In the genomic region with DNA sequence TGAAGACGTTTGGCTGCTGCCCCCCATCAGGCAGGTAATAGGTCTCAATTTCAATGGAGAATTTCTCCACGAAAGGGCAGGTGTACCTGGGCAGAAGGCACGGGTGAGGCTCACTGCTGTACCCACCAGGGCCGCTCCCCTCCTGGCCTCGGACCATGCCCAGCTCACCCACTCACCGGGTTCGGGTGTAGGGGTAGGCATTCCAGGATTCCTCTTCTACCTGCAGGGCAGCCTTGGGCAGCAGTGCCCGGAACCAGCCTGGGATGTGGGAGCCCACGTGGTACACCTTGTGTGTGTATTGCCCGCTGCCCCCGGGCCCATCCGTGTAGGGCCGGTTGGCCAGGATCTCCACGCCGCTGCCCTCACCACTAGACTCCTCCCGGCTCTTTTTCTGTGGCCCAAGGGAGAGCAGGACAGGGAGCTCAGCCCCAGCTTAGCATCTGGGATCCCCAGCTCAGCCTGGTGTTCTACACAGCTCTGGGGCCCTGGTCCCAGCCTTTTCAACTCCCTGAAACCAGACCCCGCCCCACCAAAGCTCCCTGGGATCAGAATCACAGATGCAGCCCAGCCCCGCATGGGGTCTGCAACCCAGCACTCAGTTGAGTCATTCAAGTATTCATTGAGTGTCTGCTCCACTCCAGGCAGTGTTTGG, we compare ENCODE assay signal across 19 cellular contexts. TPM values are rescaled to one million over a fixed set of nuclear protein-coding genes. Genes with fewer than 3 reads are reported as not detected.
DNase-seq lines count a peak whose midpoint lies in the region; ATAC-seq and TF ChIP-seq lines count a peak whose summit lies in the region.
"Had no signal": no experiment of that assay in that cellular context is flagged by ENCODE, and none has a peak within 500 bp of the region (broad histone marks: within the 10 kb centered on the region; RNA-seq: fewer than 3 reads in every experiment).

No MANE protein-coding gene starts in this region.

- in situ Hi-C loops in GM13977 (cut with MboI; ENCODE audit: low pct_unique_long_range_greater_than_20kb, low sequenced_read_pairs, unreplicated experiment), result no loop called here

- H3K27ac Mint-ChIP-seq in activated B cell treated with CpG ODN at 0.5 μM for 24 hours (no peak overlapping the region), endothelial cell (ENCODE audit: unreplicated experiment) (peak overlapping the region; percentile 10)
- peak overlapping the region; percentile 61 for H3K27ac Mint-ChIP-seq in stimulated activated effector memory CD8-positive, alpha-beta T cell treated with anti-CD3 and anti-CD28 coated beads, Interleukin-12 subunit alpha, Interleukin-12 subunit beta, amount 100 ng/mL, for 72 hours

- H3K36me3 Mint-ChIP-seq in activated T-cell treated with anti-CD3 and anti-CD28 coated beads, Interleukin-2, amount 50 U/mL, for 4 hours (ENCODE audit: insufficient read depth), result peaks cover 14% of the 10 kb centered on the region
- peaks cover 61% of the 10 kb centered on the region for H3K36me3 Mint-ChIP-seq in activated B cell treated with CpG ODN at 0.5 μM for 24 hours (ENCODE audit: low read depth)
- H3K36me3 Mint-ChIP-seq in endothelial cell (ENCODE audit: low read depth, unreplicated experiment), result peaks cover 11% of the 10 kb centered on the region
- peaks cover 90% of the 10 kb centered on the region for H3K36me3 Mint-ChIP-seq in stimulated activated effector memory CD8-positive, alpha-beta T cell treated with anti-CD3 and anti-CD28 coated beads, Interleukin-12 subunit alpha, Interleukin-12 subunit beta, amount 100 ng/mL, for 72 hours

- TF ChIP-seq CTCF in activated B cell treated with CpG ODN at 0.5 μM for 24 hours (IDR thresholded peaks at IDR 0.05), result no peak
- TF ChIP-seq CTCF in endothelial cell (IDR thresholded peaks at IDR 0.05; ENCODE audit: unreplicated experiment), result no peak
- TF ChIP-seq CTCF in GM13977 (IDR thresholded peaks at IDR 0.05; ENCODE audit: extremely low read depth, insufficient read depth, missing control alignments), result no peak

- no peaks in the 10 kb centered on the region for H3K27me3 Mint-ChIP-seq in activated T-cell treated with anti-CD3 and anti-CD28 coated beads, Interleukin-2, amount 50 U/mL, for 4 hours (ENCODE audit: low read depth)
- H3K27me3 Mint-ChIP-seq in activated B cell treated with CpG ODN at 0.5 μM for 24 hours (no peaks in the 10 kb centered on the region), endothelial cell (ENCODE audit: unreplicated experiment) (peaks cover 5% of the 10 kb centered on the region)

- peak overlapping the region; percentile 66 for H3K4me3 Mint-ChIP-seq in activated T-cell treated with anti-CD3 and anti-CD28 coated beads, Interleukin-2, amount 50 U/mL, for 4 hours
- H3K4me3 Mint-ChIP-seq in activated B cell treated with CpG ODN at 0.5 μM for 24 hours (peak overlapping the region; percentile 73), endothelial cell (ENCODE audit: unreplicated experiment) (peak overlapping the region; percentile 83)
- H3K4me3 Mint-ChIP-seq in stimulated activated effector memory CD8-positive, alpha-beta T cell treated with anti-CD3 and anti-CD28 coated beads, Interleukin-12 subunit alpha, Interleukin-12 subunit beta, amount 100 ng/mL, for 72 hours, result peak overlapping the region; percentile 96

- no peaks in the 10 kb centered on the region for H3K9me3 Mint-ChIP-seq in activated T-cell treated with anti-CD3 and anti-CD28 coated beads, Interleukin-2, amount 50 U/mL, for 4 hours
- H3K9me3 Mint-ChIP-seq in activated B cell treated with CpG ODN at 0.5 μM for 24 hours (no peaks in the 10 kb centered on the region), endothelial cell (ENCODE audit: unreplicated experiment) (no peaks in the 10 kb centered on the region)
- H3K9me3 Mint-ChIP-seq in stimulated activated effector memory CD8-positive, alpha-beta T cell treated with anti-CD3 and anti-CD28 coated beads, Interleukin-12 subunit alpha, Interleukin-12 subunit beta, amount 100 ng/mL, for 72 hours, result no peaks in the 10 kb centered on the region

- ATAC-seq in activated T-cell treated with anti-CD3 and anti-CD28 coated beads, Interleukin-2, amount 50 U/mL, for 4 hours, result no peak
- no peak for ATAC-seq in activated B cell treated with CpG ODN at 0.5 μM for 24 hours (ENCODE audit: low read depth)
- ATAC-seq in stimulated activated effector memory CD8-positive, alpha-beta T cell treated with anti-CD3 and anti-CD28 coated beads, Interleukin-12 subunit alpha, Interleukin-12 subunit beta, amount 100 ng/mL, for 72 hours, result no peak
- ATAC-seq in GM21367 (IDR thresholded peaks at IDR 0.05; ENCODE audit: unreplicated experiment), result no peak
- ATAC-seq: PC-3, sciatic nerve had no signal

- CTCF ChIA-PET in activated B cell treated with CpG ODN at 0.5 μM for 24 hours (lab: Charles Lee), result no interaction called here

- H3K4me1 Mint-ChIP-seq in activated T-cell treated with anti-CD3 and anti-CD28 coated beads, Interleukin-2, amount 50 U/mL, for 4 hours (ENCODE audit: low read depth), result peaks cover 38% of the 10 kb centered on the region
- H3K4me1 Mint-ChIP-seq in activated B cell treated with CpG ODN at 0.5 μM for 24 hours, result peaks cover 40% of the 10 kb centered on the region
- peaks cover 9% of the 10 kb centered on the region for H3K4me1 Mint-ChIP-seq in endothelial cell (ENCODE audit: unreplicated experiment)
- H3K4me1 Mint-ChIP-seq in stimulated activated effector memory CD8-positive, alpha-beta T cell treated with anti-CD3 and anti-CD28 coated beads, Interleukin-12 subunit alpha, Interleukin-12 subunit beta, amount 100 ng/mL, for 72 hours, result peaks cover 48% of the 10 kb centered on the region

- intact Hi-C loops in activated B cell treated with CpG ODN at 0.5 μM for 24 hours (cut with micrococcal nuclease), result no loop called here

- POLR2A ChIA-PET in activated B cell treated with CpG ODN at 0.5 μM for 24 hours (lab: Charles Lee), result interaction anchor here (0.6 to 1.8 kb wide), 5 partner anchors 16 to 707 kb away, joined by 3 to 8 read pairs (median 3); partner anchors contain the start of genes AIP and PTPRCAP

- no peak for DNase-seq in activated T-cell treated with anti-CD3 and anti-CD28 coated beads, Interleukin-2, amount 50 U/mL, for 4 hours
- no peak for DNase-seq in activated T-cell treated with anti-CD3 and anti-CD28 coated beads for 4 hours
- no peak for DNase-seq in activated B cell treated with CpG ODN at 0.5 μM for 24 hours
- no peak for DNase-seq in endothelial cell (ENCODE audit: low spot score)
- DNase-seq in stimulated activated effector memory CD8-positive, alpha-beta T cell treated with anti-CD3 and anti-CD28 coated beads, Interleukin-12 subunit alpha, Interleukin-12 subunit beta, amount 100 ng/mL, for 72 hours (ENCODE audit: low spot score in 2 of 2), result no peak
- DNase-seq in midbrain (lab: John Stamatoyannopoulos, UW), result no peak
- DNase-seq in GM13977 (ENCODE audit: low spot score), result no peak
- DNase-seq: activated effector memory CD4-positive, alpha-beta T cell treated with Interleukin-2 at 50 U/mL for 16 hours; effector memory CD4-positive, alpha-beta T cell; hypothalamus; MG63; NCI-H2029; NCI-H69; PC-3; SK-N-SH had no signal

RNA-seq across cellular contexts. Expression of gene PITPNM1, which starts 2.7 kb away (rescaled TPM):
- 100 to 1,000 TPM in 1 of 3 donors, 10 to 100 TPM in 2; 88.8 to 118 (median 96.4) TPM for total RNA-seq in activated T-cell treated with anti-CD3 and anti-CD28 coated beads, Interleukin-2, amount 50 U/mL, for 4 hours
- 103 and 111 TPM in 2 replicates for total RNA-seq in activated B cell treated with CpG ODN at 0.5 μM for 24 hours
- 11.5 TPM for total RNA-seq in endothelial cell (ENCODE audit: unreplicated experiment)

RNA-seq across cellular contexts. Expression of gene CDK2AP2, which starts 5.5 kb away (rescaled TPM):
- total RNA-seq in activated T-cell treated with anti-CD3 and anti-CD28 coated beads, Interleukin-2, amount 50 U/mL, for 4 hours, result 10 to 100 TPM; 79.1 to 89.1 (median 86.2) TPM
- total RNA-seq in activated B cell treated with CpG ODN at 0.5 μM for 24 hours, result 67.1 and 68.5 TPM in 2 replicates
- 27.8 TPM for total RNA-seq in endothelial cell (ENCODE audit: unreplicated experiment)

RNA-seq across cellular contexts. Expression of gene AIP, which starts 19.6 kb away (rescaled TPM):
- total RNA-seq in activated T-cell treated with anti-CD3 and anti-CD28 coated beads, Interleukin-2, amount 50 U/mL, for 4 hours, result 100 to 1,000 TPM; 156 to 183 (median 166) TPM
- total RNA-seq in activated B cell treated with CpG ODN at 0.5 μM for 24 hours, result 108 and 114 TPM in 2 replicates
- 32.9 TPM for total RNA-seq in endothelial cell (ENCODE audit: unreplicated experiment)

RNA-seq across cellular contexts. Expression of gene CABP2, which starts 20.8 kb away (rescaled TPM):
- not detected for total RNA-seq in activated T-cell treated with anti-CD3 and anti-CD28 coated beads, Interleukin-2, amount 50 U/mL, for 4 hours
- total RNA-seq in activated B cell treated with CpG ODN at 0.5 μM for 24 hours (not detected in 2 replicates), endothelial cell (ENCODE audit: unreplicated experiment) (not detected)
- total RNA-seq: breast epithelium, PC-3, sciatic nerve, tibial nerve had no signal

RNA-seq across cellular contexts. Expression of gene TMEM134, which starts 33.4 kb away (rescaled TPM):
- total RNA-seq in activated T-cell treated with anti-CD3 and anti-CD28 coated beads, Interleukin-2, amount 50 U/mL, for 4 hours, result 10 to 100 TPM; 31.1 to 36.3 (median 32.9) TPM
- total RNA-seq in activated B cell treated with CpG ODN at 0.5 μM for 24 hours, result 76.0 and 83.5 TPM in 2 replicates
- 47.4 TPM for total RNA-seq in endothelial cell (ENCODE audit: unreplicated experiment)
